In the genomic region with DNA sequence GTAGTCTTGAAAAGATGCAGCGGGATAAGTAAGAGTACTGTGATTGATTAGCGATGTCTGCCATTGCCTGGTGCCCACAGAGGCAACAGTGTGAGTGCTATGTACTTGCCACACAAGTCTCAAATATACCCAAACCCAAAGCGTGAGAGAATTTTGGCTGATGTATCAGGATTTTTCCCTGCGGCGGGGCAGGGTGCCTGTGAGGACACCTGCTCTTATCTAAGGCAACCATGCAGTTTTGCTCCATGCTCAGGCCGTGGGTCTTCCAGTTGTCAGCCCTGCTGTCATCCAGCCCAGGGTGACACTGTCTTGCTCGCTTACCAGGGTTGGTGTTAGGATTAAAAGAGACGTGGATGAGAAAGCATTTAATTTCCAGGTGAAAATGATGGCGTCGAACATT, we compare ENCODE assay signal across 22 cellular contexts.
"Had no signal": no experiment of that assay in that cellular context is flagged by ENCODE, and none has a peak within 500 bp of the region (broad histone marks: within the 10 kb centered on the region; RNA-seq: fewer than 3 reads in every experiment).

No MANE protein-coding gene starts in this region.

- H3K4me3 ChIP-seq: MG63, SJCRH30 had no signal

- H3K9me3 ChIP-seq: MG63, SJCRH30 had no signal

- H3K4me1 ChIP-seq: SJCRH30 had no signal

- ATAC-seq: Right ventricle myocardium inferior, SK-N-SH treated with all-trans-retinoic acid at 6 μM for 48 hours had no signal

- H3K36me3 ChIP-seq: MG63, SJCRH30 had no signal

- H3K27ac ChIP-seq: RWPE1, SJCRH30 had no signal

- DNase-seq: Karpas-422, KG1, MG63, NCI-H1092, NCI-H1105 treated with DMSO at 0.1 percent for 48 hours, NCI-H1417 treated with DMSO at 0.1 percent for 48 hours, NCI-H146, NCI-H1694 treated with DMSO at 0.1 percent for 48 hours, NCI-H2029, NCI-H2081 treated with DMSO at 0.1 percent for 48 hours, NCI-H2171, NCI-H226, NCI-H446, NCI-H510A, NCI-H524 treated with DMSO at 0.1 percent for 48 hours, NCI-H69, NCI-H774, SHP77 treated with DMSO at 0.1 percent for 48 hours, SJCRH30 had no signal
